26 cellular contexts compared by ENCODE assay signal in genomic region chrX:84259868-84260267, GRCh38.
"Had no signal": no experiment of that assay in that cellular context is flagged by ENCODE, and none has a peak within 500 bp of the region (broad histone marks: within the 10 kb centered on the region; RNA-seq: fewer than 3 reads in every experiment).

No MANE protein-coding gene starts in this region.

- H3K27me3 Mint-ChIP-seq: effector memory CD8-positive, alpha-beta T cell; naive thymus-derived CD8-positive, alpha-beta T cell had no signal

- H3K27ac ChIP-seq: esophagus squamous epithelium, lower lobe of right lung, ovary, psoas muscle, sigmoid colon, stomach, thyroid gland, vagina had no signal

- H3K4me3 Mint-ChIP-seq: effector memory CD8-positive, alpha-beta T cell; immature natural killer cell; naive thymus-derived CD8-positive, alpha-beta T cell; nephron progenitor cell; stimulated activated effector memory CD8-positive, alpha-beta T cell treated with anti-CD3 and anti-CD28 coated beads, Interleukin-12 subunit alpha, Interleukin-12 subunit beta, amount 100 ng/mL, for 72 hours had no signal

- DNase-seq: effector memory CD8-positive, alpha-beta T cell; erythroblast; esophagus squamous epithelium; foreskin melanocyte; glutamatergic neuron; hypothalamus; immature natural killer cell; islet precursor cell; left ventricle myocardium superior; lower lobe of right lung; naive thymus-derived CD8-positive, alpha-beta T cell; nephron progenitor cell; occipital lobe; ovary; posterior cingulate gyrus; psoas muscle; right cardiac atrium; sigmoid colon; stimulated activated CD4-positive, alpha-beta T cell treated with anti-CD3 and anti-CD28 coated beads, Interleukin-2, amount 100 ng/mL, for 24 hours; stimulated activated CD4-positive, alpha-beta T cell treated with anti-CD3 and anti-CD28 coated beads, Interleukin-4, amount 100 ng/mL, for 24 hours; stimulated activated naive CD4-positive, alpha-beta T cell treated with Interleukin-2 at 50 U/mL for 16 hours; stomach; thyroid gland; trophoblast cell had no signal

- H3K27ac Mint-ChIP-seq: effector memory CD8-positive, alpha-beta T cell; immature natural killer cell; naive thymus-derived CD8-positive, alpha-beta T cell; nephron progenitor cell; stimulated activated effector memory CD8-positive, alpha-beta T cell treated with anti-CD3 and anti-CD28 coated beads, Interleukin-12 subunit alpha, Interleukin-12 subunit beta, amount 100 ng/mL, for 72 hours had no signal

- H3K36me3 ChIP-seq: esophagus squamous epithelium, lower lobe of right lung, ovary, sigmoid colon, stomach, thyroid gland, vagina had no signal

- H3K9me3 ChIP-seq: esophagus squamous epithelium, lower lobe of right lung, ovary, psoas muscle, sigmoid colon, stomach, thyroid gland, vagina had no signal

- H3K36me3 Mint-ChIP-seq: immature natural killer cell; naive thymus-derived CD8-positive, alpha-beta T cell; stimulated activated effector memory CD8-positive, alpha-beta T cell treated with anti-CD3 and anti-CD28 coated beads, Interleukin-12 subunit alpha, Interleukin-12 subunit beta, amount 100 ng/mL, for 72 hours had no signal

- ATAC-seq: effector memory CD8-positive, alpha-beta T cell; left ventricle myocardium superior; lower lobe of right lung; naive thymus-derived CD8-positive, alpha-beta T cell; psoas muscle; right cardiac atrium; stimulated activated effector memory CD8-positive, alpha-beta T cell treated with anti-CD3 and anti-CD28 coated beads, Interleukin-12 subunit alpha, Interleukin-12 subunit beta, amount 100 ng/mL, for 72 hours had no signal

- H3K4me1 ChIP-seq: esophagus squamous epithelium, lower lobe of right lung, psoas muscle, sigmoid colon, stomach, thyroid gland, vagina had no signal

- H3K27me3 ChIP-seq: esophagus squamous epithelium, ovary, sigmoid colon, stomach, thyroid gland, vagina had no signal

- H3K4me1 Mint-ChIP-seq: immature natural killer cell; naive thymus-derived CD8-positive, alpha-beta T cell; nephron progenitor cell; stimulated activated effector memory CD8-positive, alpha-beta T cell treated with anti-CD3 and anti-CD28 coated beads, Interleukin-12 subunit alpha, Interleukin-12 subunit beta, amount 100 ng/mL, for 72 hours had no signal

- H3K4me3 ChIP-seq: esophagus squamous epithelium, lower lobe of right lung, ovary, psoas muscle, sigmoid colon, stomach, thyroid gland, vagina had no signal
